Comparison of ENCODE assay signal across 8 cellular contexts in genomic region chr6:71496018-71496800, GRCh38.
DNase-seq lines count a peak whose midpoint lies in the region; ATAC-seq, FAIRE-seq and TF ChIP-seq lines count a peak whose summit lies in the region.

No MANE protein-coding gene starts in this region.

- peak overlapping the region; percentile 47 for H3K4me3 Mint-ChIP-seq in CD8-positive, alpha-beta T cell
- H3K4me3 Mint-ChIP-seq in activated naive CD4-positive, alpha-beta T cell treated with anti-CD3 and anti-CD28 coated beads for 36 hours: no peak overlapping the region

- no peak overlapping the region for H3K56ac ChIP-seq in H1 (replicated peaks; ENCODE audit: insufficient read length, low read depth, low read length)

- no peak overlapping the region for H2AK5ac ChIP-seq in H1 (ENCODE audit: low read depth, low read length)

- no peaks in the 10 kb centered on the region for H3K27me3 Mint-ChIP-seq in CD8-positive, alpha-beta T cell (ENCODE audit: low read depth)
- peaks cover 2% of the 10 kb centered on the region for H3K27me3 Mint-ChIP-seq in activated naive CD4-positive, alpha-beta T cell treated with anti-CD3 and anti-CD28 coated beads for 36 hours (ENCODE audit: low read depth)

- CTCF ChIA-PET in CD8-positive, alpha-beta T cell (lab: Charles Lee): no interaction called here
- CTCF ChIA-PET in H1 (lab: Charles Lee; ENCODE audit: partially characterized antibody): no interaction called here
- CTCF ChIA-PET in activated naive CD4-positive, alpha-beta T cell treated with anti-CD3 and anti-CD28 coated beads for 36 hours (lab: Charles Lee): no interaction called here

- no peak overlapping the region for H3K4me3 ChIP-seq in CD8-positive, alpha-beta T cell (ENCODE audit: low read depth, low read length)
- H3K4me3 ChIP-seq in H1 (ENCODE audit: extremely low read depth in 1 of 4, insufficient read depth in 2 of 4, low read depth in 3 of 4, low read length in 4 of 4): no peak overlapping the region
- H3K4me3 ChIP-seq in suprapubic skin: peak overlapping the region; percentile 17

- WGBS in H1 (ENCODE audit: extremely low coverage in 1 of 2, insufficient coverage in 1 of 2, insufficient read length in 1 of 2, insufficient replicate concordance in 2 of 2, low coverage in 1 of 2, low lambda C conversion rate in 2 of 2, missing lambda C conversion rate in 1 of 2), 2 experiments: 93% methylated on average over 5 of the region's 5 CpGs; no CpG with 5 or more reads in 1 of the 2 experiments
- WGBS in suprapubic skin: 48% methylated on average over 5 of the region's 5 CpGs

- H2BK20ac ChIP-seq in H1 (ENCODE audit: low read length): no peak overlapping the region

- H2AFZ ChIP-seq in H1 (ENCODE audit: low read length): peak overlapping the region; percentile 88; the same call in 1 of the 2 replicates

- no peak for ATAC-seq in CD8-positive, alpha-beta T cell
- ATAC-seq in HG03469 (IDR thresholded peaks at IDR 0.05; ENCODE audit: unreplicated experiment): peak; percentile 99

- peaks cover 12% of the 10 kb centered on the region for H3K4me1 Mint-ChIP-seq in CD8-positive, alpha-beta T cell (ENCODE audit: low read depth)
- no peaks in the 10 kb centered on the region for H3K4me1 Mint-ChIP-seq in activated naive CD4-positive, alpha-beta T cell treated with anti-CD3 and anti-CD28 coated beads for 36 hours (ENCODE audit: low read depth)

- no peak overlapping the region for H3K27ac Mint-ChIP-seq in CD8-positive, alpha-beta T cell
- no peak overlapping the region for H3K27ac Mint-ChIP-seq in activated naive CD4-positive, alpha-beta T cell treated with anti-CD3 and anti-CD28 coated beads for 36 hours

- TF ChIP-seq RAD21 in H1 (IDR thresholded peaks at IDR 0.05 in 1 of 2, conservative IDR thresholded peaks at IDR 0.05 in 1 of 2; ENCODE audit: low read depth in 2 of 2, low read length in 2 of 2): no peak

- H3K79me1 ChIP-seq in H1 (ENCODE audit: low read depth, low read length): no peaks in the 10 kb centered on the region

- no peaks in the 10 kb centered on the region for H3K79me2 ChIP-seq in H1 (ENCODE audit: control insufficient read depth in 1 of 2, insufficient read depth in 2 of 2, low read length in 2 of 2)

- peaks cover 0 to 2% of the 10 kb centered on the region in 2 experiments for H4K20me1 ChIP-seq in H1 (replicated peaks in 1 of 2; ENCODE audit: control insufficient read depth in 1 of 2, insufficient read depth in 2 of 2, low read length in 2 of 2)

- H3K36me3 ChIP-seq in CD8-positive, alpha-beta T cell (ENCODE audit: insufficient read depth, low read length): no peaks in the 10 kb centered on the region
- no peaks in the 10 kb centered on the region for H3K36me3 ChIP-seq in H1 (ENCODE audit: control insufficient read depth in 2 of 4, insufficient read depth in 4 of 4, low read length in 3 of 4)
- no peaks in the 10 kb centered on the region for H3K36me3 ChIP-seq in suprapubic skin

- no peak overlapping the region for H4K8ac ChIP-seq in H1 (ENCODE audit: extremely low read depth, insufficient read depth, low read length)

- POLR2A ChIA-PET in CD8-positive, alpha-beta T cell (lab: Charles Lee): no interaction called here
- POLR2A ChIA-PET in H1 (lab: Charles Lee; ENCODE audit: partially characterized antibody): no interaction called here

- no peak overlapping the region for H3K4ac ChIP-seq in H1 (replicated peaks; ENCODE audit: insufficient read length, low read depth, low read length)

- no peak overlapping the region for H2BK5ac ChIP-seq in H1 (ENCODE audit: low read depth, low read length)

- H3K9ac ChIP-seq in H1 (replicated peaks in 1 of 4; ENCODE audit: extremely low read depth in 1 of 4, low read depth in 3 of 4, low read length in 3 of 4): no peak overlapping the region

- H2BK120ac ChIP-seq in H1 (replicated peaks; ENCODE audit: low read depth, low read length): no peak overlapping the region

- H3K14ac ChIP-seq in H1 (ENCODE audit: insufficient read length): no peak overlapping the region

- TF ChIP-seq POLR2A in H1 (IDR thresholded peaks at IDR 0.05; ENCODE audit: control extremely low read depth in 1 of 2, low read depth in 2 of 2, low read length in 2 of 2) (no peak), suprapubic skin (IDR thresholded peaks at IDR 0.05) (no peak)

- no peaks in the 10 kb centered on the region for H3K4me1 ChIP-seq in CD8-positive, alpha-beta T cell (ENCODE audit: insufficient read depth, low read length)
- H3K4me1 ChIP-seq in H1 (replicated peaks in 1 of 4; ENCODE audit: control insufficient read depth in 3 of 4, insufficient read depth in 4 of 4, low read length in 3 of 4): no peaks in the 10 kb centered on the region
- H3K4me1 ChIP-seq in suprapubic skin: no peaks in the 10 kb centered on the region

- H3K23ac ChIP-seq in H1 (ENCODE audit: insufficient read length): no peak overlapping the region

- no peak overlapping the region for H3K18ac ChIP-seq in H1 (ENCODE audit: extremely low read depth, low read length)

- no peak for FAIRE-seq in H1 (lab: Jason Lieb, UNC)

- in situ Hi-C loops in ACHN (cut with HindIII; ENCODE audit: low pct_ligation_motif_present, low pct_unique_long_range_greater_than_20kb, low sequenced_read_pairs): no loop called here

- H3K27me3 ChIP-seq in CD8-positive, alpha-beta T cell (ENCODE audit: insufficient read depth, low read length): no peaks in the 10 kb centered on the region
- H3K27me3 ChIP-seq in H1 (replicated peaks in 1 of 4; ENCODE audit: control insufficient read depth in 3 of 4, extremely low read depth in 1 of 4, insufficient read depth in 3 of 4, low read length in 3 of 4): no peaks in the 10 kb centered on the region
- no peaks in the 10 kb centered on the region for H3K27me3 ChIP-seq in suprapubic skin

- DNase-seq in CD8-positive, alpha-beta T cell: no peak
- DNase-seq in GM20000 (ENCODE audit: low spot score) (peak; percentile 28), H1 (ENCODE audit: low read depth in 1 of 2, low spot score in 2 of 2) (no peak), suprapubic skin (ENCODE audit: low spot score in 2 of 2) (no peak), ACHN (no peak), D341Med (ENCODE audit: low spot score) (no peak)
- DNase-seq in activated naive CD4-positive, alpha-beta T cell treated with anti-CD3 and anti-CD28 coated beads for 36 hours: no peak

- no peaks in the 10 kb centered on the region for H3K23me2 ChIP-seq in H1 (ENCODE audit: low read depth, low read length)

- H4K91ac ChIP-seq in H1 (replicated peaks; ENCODE audit: insufficient read length, low read length): no peak overlapping the region

- no peak for TF ChIP-seq EP300 in H1 (IDR thresholded peaks at IDR 0.05; ENCODE audit: borderline replicate concordance in 1 of 2, low read depth in 2 of 2, low read length in 2 of 2)
- TF ChIP-seq EP300 in suprapubic skin (IDR thresholded peaks at IDR 0.05): no peak

- H2BK12ac ChIP-seq in H1 (ENCODE audit: low read depth, low read length): no peak overlapping the region

- H4K5ac ChIP-seq in H1 (ENCODE audit: insufficient read length, low read depth, low read length): no peak overlapping the region

- no peak overlapping the region for H3K27ac ChIP-seq in CD8-positive, alpha-beta T cell (ENCODE audit: low read depth, low read length)
- H3K27ac ChIP-seq in H1 (ENCODE audit: low read depth, low read length): no peak overlapping the region
- H3K27ac ChIP-seq in suprapubic skin: peak overlapping the region; percentile 17

- TF ChIP-seq CTCF in CD8-positive, alpha-beta T cell (IDR thresholded peaks at IDR 0.05): no peak
- TF ChIP-seq CTCF in GM20000 (IDR thresholded peaks at IDR 0.05; ENCODE audit: extremely low read depth, missing control alignments): no peak
- no peak for TF ChIP-seq CTCF in H1 (IDR thresholded peaks at IDR 0.05; ENCODE audit: control extremely low read depth in 1 of 3, insufficient read depth in 1 of 3, low read depth in 1 of 3, low read length in 3 of 3)
- no peak for TF ChIP-seq CTCF in suprapubic skin (IDR thresholded peaks at IDR 0.05)

- no peak overlapping the region for H2BK15ac ChIP-seq in H1 (ENCODE audit: low read length)

- no peak overlapping the region for H3K4me2 ChIP-seq in H1 (ENCODE audit: insufficient read depth in 1 of 2, low read depth in 2 of 2, low read length in 2 of 2)

- no peaks in the 10 kb centered on the region for H3K9me3 Mint-ChIP-seq in CD8-positive, alpha-beta T cell
- H3K9me3 Mint-ChIP-seq in activated naive CD4-positive, alpha-beta T cell treated with anti-CD3 and anti-CD28 coated beads for 36 hours: no peaks in the 10 kb centered on the region

- H3K36me3 Mint-ChIP-seq in CD8-positive, alpha-beta T cell: no peaks in the 10 kb centered on the region
- no peaks in the 10 kb centered on the region for H3K36me3 Mint-ChIP-seq in activated naive CD4-positive, alpha-beta T cell treated with anti-CD3 and anti-CD28 coated beads for 36 hours (ENCODE audit: low read depth)

- no peaks in the 10 kb centered on the region for H3K9me3 ChIP-seq in CD8-positive, alpha-beta T cell (ENCODE audit: low read length)
- H3K9me3 ChIP-seq in H1 (ENCODE audit: insufficient read depth in 2 of 2, low read depth in 1 of 2, low read length in 1 of 2): no peaks in the 10 kb centered on the region
- no peaks in the 10 kb centered on the region for H3K9me3 ChIP-seq in suprapubic skin

- intact Hi-C loops in CD8-positive, alpha-beta T cell (cut with DNase I, micrococcal nuclease): no loop called here
- intact Hi-C loops in activated naive CD4-positive, alpha-beta T cell treated with anti-CD3 and anti-CD28 coated beads for 36 hours (cut with micrococcal nuclease): no loop called here

TF ChIP-seq in H1, 55 proteins besides CTCF, POLR2A, EP300 and RAD21:
- no peak for TF ChIP-seq RBBP5 (IDR thresholded peaks at IDR 0.05; ENCODE audit: borderline replicate concordance, low read depth, low read length)
